In genomic region chr22:34804588-34804987, GRCh38 we compare ENCODE assay signal across 16 cellular contexts.
DNase-seq lines count a peak whose midpoint lies in the region; ATAC-seq and TF ChIP-seq lines count a peak whose summit lies in the region.
"Had no signal": no experiment of that assay in that cellular context is flagged by ENCODE, and none has a peak within 500 bp of the region (broad histone marks: within the 10 kb centered on the region; RNA-seq: fewer than 3 reads in every experiment).

No MANE protein-coding gene starts in this region.

- H3K4me3 ChIP-seq in Jurkat, Clone E6-1 (ENCODE audit: low read length): no peak overlapping the region
- no peak overlapping the region for H3K4me3 ChIP-seq in effector memory CD4-positive, alpha-beta T cell (ENCODE audit: insufficient read depth, low read depth, low read length, poor library complexity, severe bottlenecking)
- no peak overlapping the region for H3K4me3 ChIP-seq in BE2C (ENCODE audit: low read depth, low read length)
- no peak overlapping the region for H3K4me3 ChIP-seq in mucosa of descending colon
- H3K4me3 ChIP-seq: dorsolateral prefrontal cortex, heart right ventricle, ovary, spleen had no signal

- TF ChIP-seq CTCF in BE2C (IDR thresholded peaks at IDR 0.05; ENCODE audit: low read depth, low read length): no peak
- TF ChIP-seq CTCF in mucosa of descending colon (IDR thresholded peaks at IDR 0.05): no peak

- no peak overlapping the region for H3K27ac ChIP-seq in effector memory CD4-positive, alpha-beta T cell (ENCODE audit: insufficient read depth, low read length, poor library complexity, severe bottlenecking)
- H3K27ac ChIP-seq: dorsolateral prefrontal cortex, heart right ventricle, ovary, spleen had no signal

- H3K9me3 ChIP-seq in effector memory CD4-positive, alpha-beta T cell (ENCODE audit: control insufficient read depth, low read length): no peaks in the 10 kb centered on the region
- H3K9me3 ChIP-seq in BE2C (no peaks in the 10 kb centered on the region; the same call in 1 of the 2 replicates), mucosa of descending colon (no peaks in the 10 kb centered on the region)
- H3K9me3 ChIP-seq: heart right ventricle, ovary, spleen had no signal

- H3K27me3 ChIP-seq in effector memory CD4-positive, alpha-beta T cell (replicated peaks; ENCODE audit: control insufficient read depth, insufficient read depth, low read length, poor library complexity, severe bottlenecking): no peaks in the 10 kb centered on the region
- H3K27me3 ChIP-seq in BE2C: no peaks in the 10 kb centered on the region
- H3K27me3 ChIP-seq: ovary had no signal

- no peaks in the 10 kb centered on the region for H3K36me3 ChIP-seq in effector memory CD4-positive, alpha-beta T cell (ENCODE audit: control insufficient read depth, insufficient read depth, low read length)
- H3K36me3 ChIP-seq in BE2C (no peaks in the 10 kb centered on the region), mucosa of descending colon (ENCODE audit: low read depth) (no peaks in the 10 kb centered on the region)
- H3K36me3 ChIP-seq: heart right ventricle, ovary, spleen had no signal

- ATAC-seq in mucosa of descending colon: no peak
- ATAC-seq: heart right ventricle, left cardiac atrium had no signal

- intact Hi-C loops in posterior vena cava (cut with DNase I): no loop called here
- intact Hi-C loops in mucosa of descending colon (cut with DNase I, micrococcal nuclease): no loop called here

- no peaks in the 10 kb centered on the region for H3K4me1 ChIP-seq in effector memory CD4-positive, alpha-beta T cell (ENCODE audit: control insufficient read depth, insufficient read depth, low read length, poor library complexity, severe bottlenecking)
- H3K4me1 ChIP-seq in BE2C (no peaks in the 10 kb centered on the region), mucosa of descending colon (ENCODE audit: low read depth) (no peaks in the 10 kb centered on the region)
- H3K4me1 ChIP-seq: spleen had no signal

- DNase-seq in EL: peak; percentile 18
- peak; percentile 19 for DNase-seq in Jurkat, Clone E6-1 (ENCODE audit: low read depth, low spot score)
- peak; percentile 57 for DNase-seq in OCI-M1 (lab: John Stamatoyannopoulos, UW)
- peak; percentile 44 for DNase-seq in iPS-NIHi7 (ENCODE audit: extremely low spot score)
- DNase-seq in posterior vena cava (ENCODE audit: low spot score): no peak
- no peak for DNase-seq in effector memory CD4-positive, alpha-beta T cell
- no peak for DNase-seq in BE2C
- DNase-seq in mucosa of descending colon: no peak
- DNase-seq: activated CD4-positive, CD25-positive, alpha-beta regulatory T cell treated with anti-CD3 and anti-CD28 coated beads, Interleukin-2, amount 50 U/mL, for 72 hours; activated naive CD4-positive, alpha-beta T cell treated with anti-CD3 and anti-CD28 coated beads, Interleukin-2, amount 10 ng/mL, durations not matched to agents 7 days and 5 days; dorsolateral prefrontal cortex; heart right ventricle; left cardiac atrium; NCI-H524 treated with DMSO at 0.1 percent for 48 hours; ovary; spleen had no signal

Comparison
In these comparisons a context has a peak if more than half of its experiments do, and no peak if none do; other contexts are left out.
1. DNase-seq: peak in EL (single experiment), Jurkat, Clone E6-1 (single experiment), OCI-M1 (single experiment) and iPS-NIHi7 (single experiment); none in posterior vena cava (single experiment), effector memory CD4-positive, alpha-beta T cell (0 of 3), BE2C (single experiment) and mucosa of descending colon (0 of 3).